Comparison of ENCODE assay signal across 9 cellular contexts in genomic region chr14:61502459-61503093, GRCh38.
DNase-seq lines count a peak whose midpoint lies in the region; ATAC-seq and TF ChIP-seq lines count a peak whose summit lies in the region.
"Had no signal": no experiment of that assay in that cellular context is flagged by ENCODE, and none has a peak within 500 bp of the region (broad histone marks: within the 10 kb centered on the region; RNA-seq: fewer than 3 reads in every experiment).

No MANE protein-coding gene starts in this region.

- no peak overlapping the region for H2BK20ac ChIP-seq in H9 (ENCODE audit: low read depth, low read length, poor library complexity, severe bottlenecking)

- DNase-seq in COLO829 (ENCODE audit: low spot score): peak; percentile 71
- peak; percentile 69 for DNase-seq in H9
- DNase-seq in T-helper 2 cell treated with Interferon-gamma antibody and Interleukin-4, amounts not matched to agents 5 μg/mL and 100 μg/mL, for 36 hours (ENCODE audit: low spot score): no peak
- DNase-seq in islet precursor cell: peak; percentile 81
- no peak for DNase-seq in body of pancreas
- DNase-seq in mesenteric fat pad (ENCODE audit: low spot score): no peak
- DNase-seq in NCI-H446 treated with DMSO at 0.1 percent for 48 hours (lab: John Stamatoyannopoulos, UW): no peak
- DNase-seq in MM.1S: no peak
- DNase-seq: MV-4-11 had no signal

- no peaks in the 10 kb centered on the region for H3K36me3 ChIP-seq in body of pancreas (replicated peaks in 1 of 2; ENCODE audit: insufficient read depth in 1 of 2, low read depth in 2 of 2)
- H3K36me3 ChIP-seq in MM.1S (replicated peaks; ENCODE audit: insufficient read depth, low read length): no peaks in the 10 kb centered on the region

- no peak overlapping the region; a peak in 2 of 5 replicates for H3K4me3 Mint-ChIP-seq in H9
- H3K4me3 Mint-ChIP-seq in T-helper 2 cell treated with Interferon-gamma antibody and Interleukin-4, amounts not matched to agents 5 μg/mL and 100 μg/mL, for 36 hours: peak overlapping the region; percentile 80

- no peaks in the 10 kb centered on the region for H3K23me2 ChIP-seq in H9 (ENCODE audit: insufficient read length, low read depth, low read length, poor library complexity, severe bottlenecking)

- TF ChIP-seq CTCF in H9 (conservative IDR thresholded peaks at IDR 0.05): no peak
- no peak for TF ChIP-seq CTCF in body of pancreas (IDR thresholded peaks at IDR 0.05)
- no peak for TF ChIP-seq CTCF in MM.1S (IDR thresholded peaks at IDR 0.05; ENCODE audit: low read length)

- no peak overlapping the region for H3T11ph ChIP-seq in H9 (ENCODE audit: low read length)

- H4K91ac ChIP-seq in H9 (ENCODE audit: insufficient read length, low read depth, low read length): no peak overlapping the region

- H3K14ac ChIP-seq in H9 (ENCODE audit: insufficient read depth, low read length): no peak overlapping the region

- no peak overlapping the region for H4K5ac ChIP-seq in H9 (ENCODE audit: insufficient read length, low read depth, low read length)

- H3K9me3 Mint-ChIP-seq in H9: 0 out of 5 replicates have a peak, but pooled peaks cover 0 to 2% of the 10 kb centered on the region in 2 experiments
- H3K9me3 Mint-ChIP-seq in T-helper 2 cell treated with Interferon-gamma antibody and Interleukin-4, amounts not matched to agents 5 μg/mL and 100 μg/mL, for 36 hours: peaks cover 6% of the 10 kb centered on the region

- intact Hi-C loops in body of pancreas (cut with DNase I): no loop called here

- H3K9me2 ChIP-seq in MM.1S (replicated peaks; ENCODE audit: insufficient read depth, low read length): no peaks in the 10 kb centered on the region

- WGBS in H9 (ENCODE audit: extremely low coverage, insufficient read length, low lambda C conversion rate): no CpG with 5 or more reads among the region's 7 CpGs
- 65 to 71% methylated on average over 7 of the region's 7 CpGs for WGBS in body of pancreas, 2 donors

- no peak for TF ChIP-seq POLR2A in body of pancreas (IDR thresholded peaks at IDR 0.05)

- H3K79me1 ChIP-seq in H9 (ENCODE audit: insufficient read depth, low read depth, low read length, poor library complexity, severe bottlenecking): no peaks in the 10 kb centered on the region

- H3K4me1 ChIP-seq in H9 (ENCODE audit: insufficient read depth, low read length) (peaks cover 24% of the 10 kb centered on the region; the same call in 1 of the 2 replicates), body of pancreas (peaks cover 22% of the 10 kb centered on the region), MM.1S (ENCODE audit: low read length) (no peaks in the 10 kb centered on the region)

- no peaks in the 10 kb centered on the region for H4K20me1 ChIP-seq in H9 (ENCODE audit: control insufficient read depth, insufficient read depth, insufficient read length)
- no peaks in the 10 kb centered on the region for H4K20me1 ChIP-seq in MM.1S (ENCODE audit: insufficient read depth, low read length)

- H3K23ac ChIP-seq in H9 (ENCODE audit: insufficient read length, low read depth, low read length): no peak overlapping the region

- H2BK12ac ChIP-seq in H9 (ENCODE audit: insufficient read length, low read depth, low read length): no peak overlapping the region

- no peak overlapping the region for H3K4ac ChIP-seq in H9 (ENCODE audit: low read depth, low read length)

- H2AK5ac ChIP-seq in H9 (ENCODE audit: insufficient read length, low read length): no peak overlapping the region

- no peak overlapping the region for H2BK5ac ChIP-seq in H9 (ENCODE audit: insufficient read length, low read length)

- no peak overlapping the region for H2BK15ac ChIP-seq in H9 (ENCODE audit: low read depth, low read length)

- no peaks in the 10 kb centered on the region for H3K27me3 ChIP-seq in H9 (ENCODE audit: insufficient read depth, low read length)
- no peaks in the 10 kb centered on the region for H3K27me3 ChIP-seq in body of pancreas
- H3K27me3 ChIP-seq in MM.1S (replicated peaks; ENCODE audit: insufficient read depth, low read length): no peaks in the 10 kb centered on the region

- H3K27ac Mint-ChIP-seq in H9: peak overlapping the region; percentile 88 to 99 (median 96)
- H3K27ac Mint-ChIP-seq in T-helper 2 cell treated with Interferon-gamma antibody and Interleukin-4, amounts not matched to agents 5 μg/mL and 100 μg/mL, for 36 hours: peak overlapping the region; percentile 89

- H3K4me2 ChIP-seq in H9 (ENCODE audit: insufficient read depth, insufficient read length, low read length) (peak overlapping the region; percentile 37), MM.1S (ENCODE audit: low read depth, low read length) (no peak overlapping the region)

- H3K27ac ChIP-seq in H9 (ENCODE audit: insufficient read length, low read depth, low read length) (peak overlapping the region; percentile 91), body of pancreas (peak overlapping the region in 1 of 4 donors; percentile 69), MM.1S (ENCODE audit: low read length) (no peak overlapping the region)

- peaks cover 0 to 4% (median 2%) of the 10 kb centered on the region in 3 experiments; a peak in 1 of 7 replicates for H3K36me3 Mint-ChIP-seq in H9 (ENCODE audit: insufficient read depth in 1 of 3, low read depth in 3 of 3)
- peaks cover 57% of the 10 kb centered on the region for H3K36me3 Mint-ChIP-seq in T-helper 2 cell treated with Interferon-gamma antibody and Interleukin-4, amounts not matched to agents 5 μg/mL and 100 μg/mL, for 36 hours (ENCODE audit: low read depth)

- H2AFZ ChIP-seq in H9 (ENCODE audit: low read length): no peak overlapping the region
- no peak overlapping the region for H2AFZ ChIP-seq in MM.1S (ENCODE audit: low read length)

- no peak overlapping the region for H2BK120ac ChIP-seq in H9 (ENCODE audit: low read depth, low read length, poor library complexity, severe bottlenecking)

- no peaks in the 10 kb centered on the region for H3K79me2 ChIP-seq in H9 (ENCODE audit: insufficient read depth, low read length)
- no peaks in the 10 kb centered on the region for H3K79me2 ChIP-seq in MM.1S (ENCODE audit: low read length)

- H3K9me3 ChIP-seq in H9 (ENCODE audit: control insufficient read depth, low read depth, low read length): no peaks in the 10 kb centered on the region
- no peaks in the 10 kb centered on the region for H3K9me3 ChIP-seq in body of pancreas
- H3K9me3 ChIP-seq in MM.1S (replicated peaks; ENCODE audit: insufficient read depth, low read length): no peaks in the 10 kb centered on the region

- H3K56ac ChIP-seq in H9 (ENCODE audit: insufficient read length, low read depth, low read length): no peak overlapping the region

- H4K8ac ChIP-seq in H9 (replicated peaks; ENCODE audit: insufficient read length, low read depth, low read length): no peak overlapping the region

- H3K27me3 Mint-ChIP-seq in H9 (ENCODE audit: low read depth): no peaks in the 10 kb centered on the region
- H3K27me3 Mint-ChIP-seq in T-helper 2 cell treated with Interferon-gamma antibody and Interleukin-4, amounts not matched to agents 5 μg/mL and 100 μg/mL, for 36 hours (ENCODE audit: low read depth): no peaks in the 10 kb centered on the region

- H3K18ac ChIP-seq in H9 (ENCODE audit: insufficient read length, low read depth, low read length): peak overlapping the region; percentile 79

- ATAC-seq in body of pancreas: no peak

- peaks cover 66 to 69% of the 10 kb centered on the region in 2 experiments for H3K4me1 Mint-ChIP-seq in H9
- H3K4me1 Mint-ChIP-seq in T-helper 2 cell treated with Interferon-gamma antibody and Interleukin-4, amounts not matched to agents 5 μg/mL and 100 μg/mL, for 36 hours (ENCODE audit: low read depth): peaks cover 50% of the 10 kb centered on the region

- no peak overlapping the region for H3K4me3 ChIP-seq in body of pancreas
- H3K4me3 ChIP-seq in MM.1S (ENCODE audit: low read length): no peak overlapping the region

- no peaks in the 10 kb centered on the region for H3F3A ChIP-seq in MM.1S (ENCODE audit: insufficient read depth, low read length)

- H3K9ac ChIP-seq in H9 (ENCODE audit: extremely low read depth, insufficient read length, low read length): peak overlapping the region; percentile 34
- no peak overlapping the region for H3K9ac ChIP-seq in MM.1S (ENCODE audit: low read length)

Comparison
In these comparisons a context has a peak if more than half of its experiments do, and no peak if none do; other contexts are left out.
1. DNase-seq: peak in COLO829 (single experiment), H9 (single experiment) and islet precursor cell (single experiment); none in T-helper 2 cell treated with Interferon-gamma antibody and Interleukin-4, amounts not matched to agents 5 μg/mL and 100 μg/mL, for 36 hours (single experiment), body of pancreas (0 of 4), mesenteric fat pad (single experiment), NCI-H446 treated with DMSO at 0.1 percent for 48 hours (single experiment) and MM.1S (single experiment).